8 cellular contexts compared by ENCODE assay signal in genomic region chr6:57799703-57800479, GRCh38.
A peak's percentile ranks its signal among the peaks of the same experiment; 100 is the strongest.
DNase-seq lines count a peak whose midpoint lies in the region; ATAC-seq and TF ChIP-seq lines count a peak whose summit lies in the region.
"Not testable (repeated sequence)": the region's sequence is repeated elsewhere in the genome, so short reads cannot be mapped to it uniquely, and the experiment has no call there.

No MANE protein-coding gene starts in this region.

- H3K36me3 ChIP-seq in brain microvascular endothelial cell (replicated peaks), result not testable (repeated sequence)

- peak; percentile 65 for ATAC-seq in GM19351 (IDR thresholded peaks at IDR 0.05; ENCODE audit: unreplicated experiment)

- not testable (repeated sequence) for TF ChIP-seq CTCF in brain microvascular endothelial cell (IDR thresholded peaks at IDR 0.05; ENCODE audit: low read depth, low read length, missing control alignments); retinal pigment epithelial cell (conservative IDR thresholded peaks at IDR 0.05; ENCODE audit: low read depth, low read length)

- not testable (repeated sequence) for H3K36me3 Mint-ChIP-seq in IgD-negative memory B cell
- H3K36me3 Mint-ChIP-seq in activated CD4-positive, alpha-beta memory T cell treated with anti-CD3 and anti-CD28 coated beads for 36 hours, result peaks cover 12% of the 10 kb centered on the region

- H3K27ac Mint-ChIP-seq in IgD-negative memory B cell, result peak overlapping the region in 2 of 3 donors; percentile 35 to 80
- not testable (repeated sequence) for H3K27ac Mint-ChIP-seq in activated CD4-positive, alpha-beta memory T cell treated with anti-CD3 and anti-CD28 coated beads for 36 hours

- intact Hi-C loops in activated CD4-positive, alpha-beta memory T cell treated with anti-CD3 and anti-CD28 coated beads for 36 hours (cut with micrococcal nuclease), result not testable (repeated sequence)

- H3K27ac ChIP-seq in brain microvascular endothelial cell, result not testable (repeated sequence)

- H3K4me1 Mint-ChIP-seq in IgD-negative memory B cell; activated CD4-positive, alpha-beta memory T cell treated with anti-CD3 and anti-CD28 coated beads for 36 hours (ENCODE audit: low read depth): not testable (repeated sequence)

- not testable (repeated sequence) for H3K27me3 ChIP-seq in brain microvascular endothelial cell (replicated peaks)

- peaks cover 17% of the 10 kb centered on the region for H3K27me3 Mint-ChIP-seq in IgD-negative memory B cell
- H3K27me3 Mint-ChIP-seq in activated CD4-positive, alpha-beta memory T cell treated with anti-CD3 and anti-CD28 coated beads for 36 hours, result peaks cover 36% of the 10 kb centered on the region

- H3K4me3 ChIP-seq in brain microvascular endothelial cell (ENCODE audit: low read depth, low read length), result peak overlapping the region; percentile 51
- peak overlapping the region; percentile 61 for H3K4me3 ChIP-seq in retinal pigment epithelial cell (ENCODE audit: low read length)

- in situ Hi-C loops in brain microvascular endothelial cell (cut with HindIII; ENCODE audit: low pct_ligation_motif_present, low sequenced_read_pairs), result not testable (repeated sequence)

- CTCF ChIA-PET in activated CD4-positive, alpha-beta memory T cell treated with anti-CD3 and anti-CD28 coated beads for 36 hours (lab: Charles Lee), result not testable (repeated sequence)

- POLR2A ChIA-PET in activated CD4-positive, alpha-beta memory T cell treated with anti-CD3 and anti-CD28 coated beads for 36 hours (lab: Charles Lee), result not testable (repeated sequence)

- DNase-seq in AG08396 (ENCODE audit: low spot score) (peak; percentile 14), brain microvascular endothelial cell (peak; percentile 77), fibroblast of peridontal ligament (ENCODE audit: extremely low read depth) (peak; percentile 55), kidney tubule cell (ENCODE audit: low spot score) (peak; percentile 76)
- DNase-seq in activated CD4-positive, alpha-beta memory T cell treated with anti-CD3 and anti-CD28 coated beads for 36 hours; retinal pigment epithelial cell (ENCODE audit: low read depth): not testable (repeated sequence)

- H3K4me3 Mint-ChIP-seq in IgD-negative memory B cell, result peak overlapping the region in 3 of 4 donors; percentile 10 to 70 (median 57)
- H3K4me3 Mint-ChIP-seq in activated CD4-positive, alpha-beta memory T cell treated with anti-CD3 and anti-CD28 coated beads for 36 hours, result peak overlapping the region; percentile 32

- not testable (repeated sequence) for H3K9me3 Mint-ChIP-seq in IgD-negative memory B cell; activated CD4-positive, alpha-beta memory T cell treated with anti-CD3 and anti-CD28 coated beads for 36 hours
